Comparison of ENCODE assay signal across 8 cellular contexts in genomic region chr21:46227811-46228344, GRCh38. TPM values are rescaled to one million over a fixed set of nuclear protein-coding genes. Genes with fewer than 3 reads are reported as not detected.
A peak's percentile ranks its signal among the peaks of the same experiment; 100 is the strongest.
DNase-seq lines count a peak whose midpoint lies in the region; ATAC-seq, FAIRE-seq and TF ChIP-seq lines count a peak whose summit lies in the region.

No MANE protein-coding gene starts in this region.

- peak overlapping the region; percentile 23 to 70 for H3K9ac ChIP-seq in kidney (ENCODE audit: low read length in 2 of 2)

- no peak for ATAC-seq in activated T-cell treated with anti-CD3 and anti-CD28 coated beads, Interleukin-2, amount 50 U/mL, for 4 hours
- no peak for ATAC-seq in HG03457 (IDR thresholded peaks at IDR 0.05; ENCODE audit: unreplicated experiment)
- no peak for ATAC-seq in HG02623 (IDR thresholded peaks at IDR 0.05; ENCODE audit: unreplicated experiment)
- no peak for ATAC-seq in HG02852 (IDR thresholded peaks at IDR 0.05; ENCODE audit: unreplicated experiment)

- no peaks in the 10 kb centered on the region for H3K9me3 Mint-ChIP-seq in activated T-cell treated with anti-CD3 and anti-CD28 coated beads, Interleukin-2, amount 50 U/mL, for 4 hours

- no peaks in the 10 kb centered on the region for H3K27me3 Mint-ChIP-seq in activated T-cell treated with anti-CD3 and anti-CD28 coated beads, Interleukin-2, amount 50 U/mL, for 4 hours (ENCODE audit: low read depth)

- H3K36me3 ChIP-seq in ascending aorta (peaks cover under 1 to 1% of the 10 kb centered on the region in 2 donors), kidney (ENCODE audit: control insufficient read depth in 1 of 2, insufficient read depth in 2 of 2, low read length in 2 of 2) (peaks cover 0 to 4% of the 10 kb centered on the region in 2 donors)

- H3K4me1 ChIP-seq in ascending aorta (peaks cover 15 to 16% of the 10 kb centered on the region in 2 donors), kidney (ENCODE audit: control insufficient read depth in 1 of 2, insufficient read depth in 1 of 2, low read depth in 1 of 2, low read length in 2 of 2) (peaks cover 7 to 11% of the 10 kb centered on the region in 2 donors)

- no peaks in the 10 kb centered on the region for H3K9me3 ChIP-seq in ascending aorta
- no peaks in the 10 kb centered on the region for H3K9me3 ChIP-seq in kidney (ENCODE audit: control insufficient read depth in 1 of 2, low read length in 2 of 2)

- H3K27me3 ChIP-seq in ascending aorta, result no peaks in the 10 kb centered on the region

- H3K4me3 ChIP-seq in ascending aorta (peak overlapping the region; percentile 65 to 79), kidney (ENCODE audit: low read length in 2 of 2) (peak overlapping the region; percentile 49 to 66)

- no peak for DNase-seq in activated T-cell treated with anti-CD3 and anti-CD28 coated beads, Interleukin-2, amount 50 U/mL, for 4 hours
- DNase-seq in activated T-cell treated with anti-CD3 and anti-CD28 coated beads, Interleukin-2, amount 50 U/mL, for 48 hours, result no peak
- DNase-seq in ascending aorta (ENCODE audit: low spot score in 2 of 2), result no peak
- no peak for DNase-seq in kidney

- intact Hi-C loops in ascending aorta (cut with DNase I) (loop anchor here (2.0 to 5.0 kb wide), 4 partner anchors 229 to 585 kb away; partner anchors contain the start of genes DIP2A and PCBP3), kidney (cut with DNase I) (no loop called here)

- H3K4me1 Mint-ChIP-seq in activated T-cell treated with anti-CD3 and anti-CD28 coated beads, Interleukin-2, amount 50 U/mL, for 4 hours (ENCODE audit: low read depth), result peaks cover 35% of the 10 kb centered on the region

- peak overlapping the region; percentile 77 for H3K4me3 Mint-ChIP-seq in activated T-cell treated with anti-CD3 and anti-CD28 coated beads, Interleukin-2, amount 50 U/mL, for 4 hours

- no peak for FAIRE-seq in kidney (lab: Jason Lieb, UNC)

- TF ChIP-seq CTCF in ascending aorta (IDR thresholded peaks at IDR 0.05), result no peak
- TF ChIP-seq CTCF in kidney (IDR thresholded peaks at IDR 0.05; ENCODE audit: borderline replicate concordance, extremely low read depth, insufficient read depth), result no peak

- peak overlapping the region; percentile 81 to 88 for H3K27ac ChIP-seq in ascending aorta
- H3K27ac ChIP-seq in kidney (ENCODE audit: low read depth in 2 of 2, low read length in 2 of 2), result peak overlapping the region in 1 of 2 donors; percentile 78
- peak overlapping the region; percentile 89 for H3K27ac ChIP-seq in temporal lobe (ENCODE audit: low read depth, low read length)

- peaks cover 12% of the 10 kb centered on the region for H3K36me3 Mint-ChIP-seq in activated T-cell treated with anti-CD3 and anti-CD28 coated beads, Interleukin-2, amount 50 U/mL, for 4 hours (ENCODE audit: insufficient read depth)

RNA-seq across cellular contexts. Expression of gene LSS, which starts 0.7 kb away (rescaled TPM):
- total RNA-seq in activated T-cell treated with anti-CD3 and anti-CD28 coated beads, Interleukin-2, amount 50 U/mL, for 4 hours, result 10 to 100 TPM; 14.5 to 20.6 (median 17.2) TPM
- total RNA-seq in ascending aorta, result 49.4 TPM
- 24.6 TPM for total RNA-seq in kidney
- 15.8 TPM for polyA plus RNA-seq in kidney (ENCODE audit: insufficient read depth, low read depth, low replicate concordance)
- total RNA-seq in temporal lobe, result 41.1 TPM

RNA-seq across cellular contexts. Expression of gene SPATC1L, which starts 43.6 kb away (rescaled TPM):
- 10 to 100 TPM in 2 of 3 donors, 1 to 10 TPM in 1; 6.8 to 17.5 (median 10.6) TPM for total RNA-seq in activated T-cell treated with anti-CD3 and anti-CD28 coated beads, Interleukin-2, amount 50 U/mL, for 4 hours
- total RNA-seq in ascending aorta (37.4 TPM), kidney (8.7 TPM), temporal lobe (6.1 TPM)
- 3.7 TPM for polyA plus RNA-seq in kidney (ENCODE audit: insufficient read depth, low read depth, low replicate concordance)

RNA-seq across cellular contexts. Expression of gene MCM3AP, which starts 57.5 kb away (rescaled TPM):
- total RNA-seq in activated T-cell treated with anti-CD3 and anti-CD28 coated beads, Interleukin-2, amount 50 U/mL, for 4 hours, result 100 to 1,000 TPM; 134 to 144 (median 140) TPM
- 121 TPM for total RNA-seq in ascending aorta
- total RNA-seq in kidney, result 101 TPM
- polyA plus RNA-seq in kidney (ENCODE audit: insufficient read depth, low read depth, low replicate concordance), result 29.0 TPM
- total RNA-seq in temporal lobe, result 61.0 TPM

RNA-seq across cellular contexts. Expression of gene YBEY, which starts 58.3 kb away (rescaled TPM):
- 10 to 100 TPM; 20.5 to 21.8 (median 20.9) TPM for total RNA-seq in activated T-cell treated with anti-CD3 and anti-CD28 coated beads, Interleukin-2, amount 50 U/mL, for 4 hours
- total RNA-seq in ascending aorta (0.53 TPM), kidney (17.5 TPM), temporal lobe (11.3 TPM)
- polyA plus RNA-seq in kidney (ENCODE audit: insufficient read depth, low read depth, low replicate concordance), result 29.6 TPM
